1 cellular context compared by ENCODE assay signal in genomic region chr19:43755256-43755801, GRCh38.
TF ChIP-seq lines count a peak whose summit lies in the region.

No MANE protein-coding gene starts in this region.

TF ChIP-seq in GM12878, 131 proteins besides CTCF, POLR2A, EP300 and RAD21:
- TF ChIP-seq SP1 (IDR thresholded peaks at IDR 0.05; ENCODE audit: low read depth, low read length): peak; percentile 27
- peak; percentile 28; the same call in 1 of the 2 replicates for TF ChIP-seq FOXM1 (IDR thresholded peaks at IDR 0.05; ENCODE audit: low read depth, low read length)
- TF ChIP-seq LARP7 (IDR thresholded peaks at IDR 0.05): peak; percentile 86
- 0 out of 2 replicates have a peak, but pooled peaks have one; percentile 18 for TF ChIP-seq SPI1 (IDR thresholded peaks at IDR 0.05; ENCODE audit: borderline replicate concordance, insufficient read depth, low read depth, low read length)
- no peak for TF ChIP-seq ASH2L (IDR thresholded peaks at IDR 0.05; ENCODE audit: borderline replicate concordance, low read depth)
- TF ChIP-seq, protein P1, sequence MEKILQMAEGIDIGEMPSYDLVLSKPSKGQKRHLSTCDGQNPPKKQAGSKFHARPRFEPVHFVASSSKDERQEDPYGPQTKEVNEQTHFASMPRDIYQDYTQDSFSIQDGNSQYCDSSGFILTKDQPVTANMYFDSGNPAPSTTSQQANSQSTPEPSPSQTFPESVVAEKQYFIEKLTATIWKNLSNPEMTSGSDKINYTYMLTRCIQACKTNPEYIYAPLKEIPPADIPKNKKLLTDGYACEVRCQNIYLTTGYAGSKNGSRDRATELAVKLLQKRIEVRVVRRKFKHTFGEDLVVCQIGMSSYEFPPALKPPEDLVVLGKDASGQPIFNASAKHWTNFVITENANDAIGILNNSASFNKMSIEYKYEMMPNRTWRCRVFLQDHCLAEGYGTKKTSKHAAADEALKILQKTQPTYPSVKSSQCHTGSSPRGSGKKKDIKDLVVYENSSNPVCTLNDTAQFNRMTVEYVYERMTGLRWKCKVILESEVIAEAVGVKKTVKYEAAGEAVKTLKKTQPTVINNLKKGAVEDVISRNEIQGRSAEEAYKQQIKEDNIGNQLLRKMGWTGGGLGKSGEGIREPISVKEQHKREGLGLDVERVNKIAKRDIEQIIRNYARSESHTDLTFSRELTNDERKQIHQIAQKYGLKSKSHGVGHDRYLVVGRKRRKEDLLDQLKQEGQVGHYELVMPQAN (conservative IDR thresholded peaks at IDR 0.05): peak; percentile 91
- no peak for TF ChIP-seq SIN3A (IDR thresholded peaks at IDR 0.05; ENCODE audit: low read depth, low read length)
- TF ChIP-seq, protein P2, sequence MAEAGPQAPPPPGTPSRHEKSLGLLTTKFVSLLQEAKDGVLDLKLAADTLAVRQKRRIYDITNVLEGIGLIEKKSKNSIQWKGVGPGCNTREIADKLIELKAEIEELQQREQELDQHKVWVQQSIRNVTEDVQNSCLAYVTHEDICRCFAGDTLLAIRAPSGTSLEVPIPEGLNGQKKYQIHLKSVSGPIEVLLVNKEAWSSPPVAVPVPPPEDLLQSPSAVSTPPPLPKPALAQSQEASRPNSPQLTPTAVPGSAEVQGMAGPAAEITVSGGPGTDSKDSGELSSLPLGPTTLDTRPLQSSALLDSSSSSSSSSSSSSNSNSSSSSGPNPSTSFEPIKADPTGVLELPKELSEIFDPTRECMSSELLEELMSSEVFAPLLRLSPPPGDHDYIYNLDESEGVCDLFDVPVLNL (IDR thresholded peaks at IDR 0.05; ENCODE audit: low read depth, low read length): peak; percentile 91
- peak; percentile 62 for TF ChIP-seq KLF5 (IDR thresholded peaks at IDR 0.05; ENCODE audit: partially characterized antibody)
- TF ChIP-seq EGR1 (IDR thresholded peaks at IDR 0.05; ENCODE audit: borderline replicate concordance in 1 of 2, low read depth in 2 of 2, low read length in 2 of 2): peak in 1 of 2 experiments; percentile 37; a peak in 2 of 3 replicates
- TF ChIP-seq KAT2A (conservative IDR thresholded peaks at IDR 0.05; ENCODE audit: control insufficient read depth, low read depth, low read length): no peak
- peak; percentile 36 for TF ChIP-seq POLR2AphosphoS5 (IDR thresholded peaks at IDR 0.05; ENCODE audit: low read length)
- TF ChIP-seq PML (IDR thresholded peaks at IDR 0.05; ENCODE audit: low read length): 0 out of 2 replicates have a peak, but pooled peaks have one; percentile 19
- peak; percentile 27; the same call in 1 of the 2 replicates for TF ChIP-seq MXI1 (IDR thresholded peaks at IDR 0.05; ENCODE audit: low read depth, low read length)
- peak; percentile 70 for TF ChIP-seq SMAD1 (IDR thresholded peaks at IDR 0.05; ENCODE audit: low read depth, partially characterized antibody)
- no peak; the same call in 1 of the 2 replicates for TF ChIP-seq POLR2AphosphoS2 (IDR thresholded peaks at IDR 0.05; ENCODE audit: low read depth, low read length)
- TF ChIP-seq POU2F2 (IDR thresholded peaks at IDR 0.05; ENCODE audit: borderline replicate concordance, low read depth, low read length): 0 out of 3 replicates have a peak, but pooled peaks have one; percentile 26
